Comparison of ENCODE assay signal across 35 cellular contexts in the genomic region with DNA sequence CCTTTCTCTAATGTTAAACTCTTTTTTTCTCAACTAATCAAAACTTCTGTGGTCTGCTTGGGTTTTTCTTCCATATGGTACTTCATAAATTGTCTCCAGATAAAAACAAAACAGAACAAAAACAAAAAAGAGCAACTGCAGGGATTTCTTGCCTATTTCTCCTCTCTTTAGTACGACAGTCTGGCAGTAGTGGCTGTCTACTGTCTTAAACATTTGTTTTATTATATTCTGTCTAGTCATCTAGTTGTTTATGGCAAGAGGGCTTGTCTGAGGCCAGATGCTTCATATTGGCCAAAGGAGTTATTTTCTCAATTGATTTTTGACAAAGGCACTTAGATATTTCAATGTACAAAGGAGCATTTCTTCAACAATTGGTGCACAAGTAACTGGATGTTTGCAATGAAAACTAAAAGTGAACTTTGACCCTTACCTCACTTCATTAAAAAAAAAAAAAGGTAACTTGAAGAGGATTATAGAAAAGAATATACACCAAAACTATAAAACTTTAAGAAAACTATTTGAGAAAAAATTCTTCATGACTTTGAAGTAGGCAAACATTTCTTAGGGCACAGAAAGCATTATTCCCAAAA.
DNase-seq lines count a peak whose midpoint lies in the region; ATAC-seq, FAIRE-seq and TF ChIP-seq lines count a peak whose summit lies in the region.
"Had no signal": no experiment of that assay in that cellular context is flagged by ENCODE, and none has a peak within 500 bp of the region (broad histone marks: within the 10 kb centered on the region; RNA-seq: fewer than 3 reads in every experiment).

No MANE protein-coding gene starts in this region.

- peaks cover 12% of the 10 kb centered on the region for H3K4me1 Mint-ChIP-seq in WTC11
- H3K4me1 Mint-ChIP-seq: CD4-positive, alpha-beta memory T cell had no signal

- H3K36me3 Mint-ChIP-seq in WTC11: peaks cover 8% of the 10 kb centered on the region; the same call in 1 of the 2 replicates
- H3K36me3 Mint-ChIP-seq: CD4-positive, alpha-beta memory T cell; naive B cell had no signal

- H3K36me3 ChIP-seq in hepatocyte (replicated peaks; ENCODE audit: insufficient read depth, low read depth): no peaks in the 10 kb centered on the region
- H3K36me3 ChIP-seq: left ventricle myocardium inferior, neutrophil, spleen had no signal

- FAIRE-seq in RCC 7860 (lab: Jason Lieb, UNC): no peak
- FAIRE-seq: GM18507, islet of Langerhans, K562 had no signal

- peak; percentile 12 for DNase-seq in ELR (ENCODE audit: low read depth)
- no peak for DNase-seq in hepatocyte (ENCODE audit: low spot score)
- no peak for DNase-seq in RCC 7860 (ENCODE audit: low spot score)
- no peak for DNase-seq in WTC11 (ENCODE audit: low spot score)
- DNase-seq: activated CD8-positive, alpha-beta memory T cell treated with anti-CD3 and anti-CD28 coated beads, Interleukin-2, amount 50 U/mL, for 48 hours; activated CD8-positive, alpha-beta T cell treated with anti-CD3 and anti-CD28 coated beads for 36 hours; activated naive CD4-positive, alpha-beta T cell treated with anti-CD3 and anti-CD28 coated beads for 36 hours; AML-193; CD4-positive, alpha-beta memory T cell; glutamatergic neuron; GOT3; HFFc6; left ventricle myocardium inferior; naive B cell; NCI-H1105; NCI-H1930; NCI-H510A treated with DMSO at 0.1 percent for 48 hours; PC-3; right cardiac atrium; Right ventricle myocardium superior; spleen; stimulated activated CD4-positive, alpha-beta T cell treated with anti-CD3 and anti-CD28 coated beads, Interleukin-2, amount 100 ng/mL, for 24 hours; testis had no signal

- peak overlapping the region; percentile 29 for H3K4me2 ChIP-seq in hepatocyte

- CTCF ChIA-PET in WTC11 (lab: Charles Lee): no interaction called here

- H3K79me2 ChIP-seq in hepatocyte: no peaks in the 10 kb centered on the region

- H3K27me3 ChIP-seq in hepatocyte: no peaks in the 10 kb centered on the region
- H3K27me3 ChIP-seq: neutrophil, spleen, testis had no signal

- POLR2A ChIA-PET in WTC11 (lab: Charles Lee): no interaction called here

- H3K27ac Mint-ChIP-seq in WTC11: no peak overlapping the region
- H3K27ac Mint-ChIP-seq: activated CD8-positive, alpha-beta T cell treated with anti-CD3 and anti-CD28 coated beads for 36 hours; activated naive CD4-positive, alpha-beta T cell treated with anti-CD3 and anti-CD28 coated beads for 36 hours; brain; CD4-positive, alpha-beta memory T cell; HFFc6; stimulated activated naive CD8-positive, alpha-beta T cell treated with anti-CD3 and anti-CD28 coated beads, Interleukin-15, Interleukin-2, amounts not matched to agents 100 ng/mL and 50 ng/mL, for 24 hours; T-helper 2 cell treated with Interferon-gamma antibody and Interleukin-4, amounts not matched to agents 5 μg/mL and 100 μg/mL, for 36 hours had no signal

- no peaks in the 10 kb centered on the region for H3K9me3 ChIP-seq in hepatocyte (ENCODE audit: low read depth)
- H3K9me3 ChIP-seq: left ventricle myocardium inferior, neutrophil, testis had no signal

- H3K9me2 ChIP-seq in hepatocyte (replicated peaks; ENCODE audit: insufficient read depth): no peaks in the 10 kb centered on the region

- no peak for TF ChIP-seq CTCF in hepatocyte (IDR thresholded peaks at IDR 0.05; ENCODE audit: poor library complexity)
- no peak for TF ChIP-seq CTCF in WTC11 (IDR thresholded peaks at IDR 0.05)

- WGBS in hepatocyte (ENCODE audit: low lambda C conversion rate, missing lambda C conversion rate): 48% methylated on average over 1 of the region's 1 CpG

- peaks cover 10% of the 10 kb centered on the region for H3K9me3 Mint-ChIP-seq in WTC11
- H3K9me3 Mint-ChIP-seq: stimulated activated naive CD8-positive, alpha-beta T cell treated with anti-CD3 and anti-CD28 coated beads, Interleukin-15, Interleukin-2, amounts not matched to agents 100 ng/mL and 50 ng/mL, for 24 hours had no signal

- ATAC-seq in GM21786 (IDR thresholded peaks at IDR 0.05; ENCODE audit: unreplicated experiment): peak; percentile 19
- peak; percentile 24 for ATAC-seq in HG03460 (IDR thresholded peaks at IDR 0.05; ENCODE audit: unreplicated experiment)
- no peak for ATAC-seq in WTC11
- no peak for ATAC-seq in GM19328 (IDR thresholded peaks at IDR 0.05; ENCODE audit: unreplicated experiment)
- ATAC-seq in GM18517 (IDR thresholded peaks at IDR 0.05; ENCODE audit: unreplicated experiment): no peak
- ATAC-seq: activated CD8-positive, alpha-beta T cell treated with anti-CD3 and anti-CD28 coated beads for 36 hours; esophagus mucosa; K562; PC-3; right cardiac atrium had no signal

- H3K27ac ChIP-seq in hepatocyte: no peak overlapping the region
- H3K27ac ChIP-seq: left ventricle myocardium inferior, neutrophil, spleen, testis had no signal

- H3K4me3 ChIP-seq in hepatocyte: no peak overlapping the region
- H3K4me3 ChIP-seq: K562, left ventricle myocardium inferior, spleen, testis had no signal

- peaks cover 10% of the 10 kb centered on the region for H3K4me1 ChIP-seq in hepatocyte (ENCODE audit: insufficient read depth)
- H3K4me1 ChIP-seq: left ventricle myocardium inferior, spleen, testis had no signal

- H2AFZ ChIP-seq in hepatocyte: no peak overlapping the region

- H3K4me3 Mint-ChIP-seq in WTC11: no peak overlapping the region
- H3K4me3 Mint-ChIP-seq: activated CD8-positive, alpha-beta T cell treated with anti-CD3 and anti-CD28 coated beads for 36 hours; activated naive CD4-positive, alpha-beta T cell treated with anti-CD3 and anti-CD28 coated beads for 36 hours; brain; HFFc6; stimulated activated naive CD8-positive, alpha-beta T cell treated with anti-CD3 and anti-CD28 coated beads, Interleukin-15, Interleukin-2, amounts not matched to agents 100 ng/mL and 50 ng/mL, for 24 hours; T-helper 2 cell treated with Interferon-gamma antibody and Interleukin-4, amounts not matched to agents 5 μg/mL and 100 μg/mL, for 36 hours had no signal

- no peaks in the 10 kb centered on the region for H3K27me3 Mint-ChIP-seq in WTC11 (ENCODE audit: low read depth)
- H3K27me3 Mint-ChIP-seq: activated CD8-positive, alpha-beta T cell treated with anti-CD3 and anti-CD28 coated beads for 36 hours; brain; CD4-positive, alpha-beta memory T cell; naive B cell; stimulated activated naive CD8-positive, alpha-beta T cell treated with anti-CD3 and anti-CD28 coated beads, Interleukin-15, Interleukin-2, amounts not matched to agents 100 ng/mL and 50 ng/mL, for 24 hours had no signal

- no peaks in the 10 kb centered on the region for H4K20me1 ChIP-seq in hepatocyte (ENCODE audit: insufficient read depth, poor library complexity, severe bottlenecking)

TF ChIP-seq in WTC11, 78 proteins besides CTCF, POLR2A, EP300 and RAD21 (continues in another document):
- TF ChIP-seq ETV6 (CRISPR knock-in tag; IDR thresholded peaks at IDR 0.05): no peak
- TF ChIP-seq ZNF416 (CRISPR knock-in tag; IDR thresholded peaks at IDR 0.05): no peak
- TF ChIP-seq ATF2 (CRISPR knock-in tag; IDR thresholded peaks at IDR 0.05; ENCODE audit: borderline replicate concordance, low read depth): no peak
- no peak for TF ChIP-seq USF1 (CRISPR knock-in tag; IDR thresholded peaks at IDR 0.05)
- no peak for TF ChIP-seq ZNF512 (CRISPR knock-in tag; IDR thresholded peaks at IDR 0.05; ENCODE audit: borderline replicate concordance)
- TF ChIP-seq CBFB (CRISPR knock-in tag; IDR thresholded peaks at IDR 0.05; ENCODE audit: low read depth): no peak
- no peak for TF ChIP-seq FOXJ3 (CRISPR knock-in tag; IDR thresholded peaks at IDR 0.05; ENCODE audit: borderline replicate concordance)
- no peak for TF ChIP-seq EMX1 (CRISPR knock-in tag; IDR thresholded peaks at IDR 0.05)

Comparison
In these comparisons a context has a peak if more than half of its experiments do, and no peak if none do; other contexts are left out.
1. ATAC-seq: peak in GM21786 (single experiment) and HG03460 (single experiment); none in WTC11 (single experiment), GM19328 (single experiment) and GM18517 (single experiment).